ENCODE assay signal across 17 cellular contexts in genomic region chr13:52356327-52356726, GRCh38. TPM values are rescaled to one million over a fixed set of nuclear protein-coding genes. Genes with fewer than 3 reads are reported as not detected.
DNase-seq lines count a peak whose midpoint lies in the region; ATAC-seq, FAIRE-seq and TF ChIP-seq lines count a peak whose summit lies in the region.
"Had no signal": no experiment of that assay in that cellular context is flagged by ENCODE, and none has a peak within 500 bp of the region (broad histone marks: within the 10 kb centered on the region; RNA-seq: fewer than 3 reads in every experiment).

No MANE protein-coding gene starts in this region.

- DNase-seq in AG10803 (ENCODE audit: low read depth): peak; percentile 68
- peak; percentile 85 for DNase-seq in HT1080 (ENCODE audit: low read depth)
- peak; percentile 76 for DNase-seq in astrocyte (ENCODE audit: low read depth)
- peak; percentile 78 for DNase-seq in glomerular visceral epithelial cell (ENCODE audit: extremely low spot score)
- no peak for DNase-seq in left colon
- DNase-seq in osteocyte (ENCODE audit: extremely low spot score, unreplicated experiment): no peak
- DNase-seq in ecto neural progenitor cell (ENCODE audit: low spot score): no peak
- DNase-seq in activated T-cell treated with anti-CD3 and anti-CD28 coated beads for 4 hours: no peak
- DNase-seq: activated CD4-positive, alpha-beta T cell treated with anti-CD3 and anti-CD28 coated beads, Interleukin-2, amount 50 U/mL, for 4 hours; activated T-cell treated with anti-CD3 and anti-CD28 coated beads, Interleukin-2, amount 50 U/mL, for 72 hours; GOT3; NCI-H1105 treated with DMSO at 0.1 percent for 48 hours; NCI-H2227 treated with DMSO at 0.1 percent for 48 hours had no signal

- intact Hi-C loops in left colon (cut with DNase I, micrococcal nuclease): no loop called here

- no peak for ATAC-seq in left colon
- ATAC-seq: activated T-cell treated with anti-CD3 and anti-CD28 coated beads, Interleukin-2, amount 50 U/mL, for 72 hours; sciatic nerve had no signal

- peak overlapping the region; percentile 48 for H3K27ac ChIP-seq in astrocyte (ENCODE audit: low read depth, low read length)
- H3K27ac ChIP-seq: neural progenitor cell, tibial nerve had no signal

- no peaks in the 10 kb centered on the region for H3K9me3 ChIP-seq in astrocyte (ENCODE audit: insufficient read depth, low read depth, low read length)
- H3K9me3 ChIP-seq: tibial nerve had no signal

- FAIRE-seq in astrocyte (lab: Jason Lieb, UNC): no peak

- TF ChIP-seq CTCF in AG10803 (conservative IDR thresholded peaks at IDR 0.05; ENCODE audit: low read length): no peak
- no peak for TF ChIP-seq CTCF in astrocyte (IDR thresholded peaks at IDR 0.05; ENCODE audit: insufficient read depth, low read depth, low read length)
- TF ChIP-seq CTCF in osteocyte (IDR thresholded peaks at IDR 0.05): no peak

- H3K27ac Mint-ChIP-seq in astrocyte (ENCODE audit: unreplicated experiment) (peak overlapping the region; percentile 56), osteocyte (ENCODE audit: unreplicated experiment) (no peak overlapping the region)
- H3K27ac Mint-ChIP-seq: activated T-cell treated with anti-CD3 and anti-CD28 coated beads, Interleukin-2, amount 50 U/mL, for 72 hours; dendritic cell treated with granulocyte-macrophage colony-stimulating factor and Interleukin-4, amounts not matched to agents 40 ng/mL and 50 ng/mL, for 4 days; neural progenitor cell had no signal

- no peak overlapping the region for H3K9ac ChIP-seq in astrocyte (ENCODE audit: low read length)
- H3K9ac ChIP-seq: neural progenitor cell had no signal

- H3K4me3 ChIP-seq in AG10803 (ENCODE audit: low read length): no peak overlapping the region
- H3K4me3 ChIP-seq in astrocyte (ENCODE audit: insufficient read depth, low read depth, low read length): no peak overlapping the region
- H3K4me3 ChIP-seq: neural progenitor cell, tibial nerve had no signal

- H2AFZ ChIP-seq in astrocyte (ENCODE audit: low read depth, low read length): no peak overlapping the region
- H2AFZ ChIP-seq: neural progenitor cell had no signal

- peak overlapping the region; percentile 61 for H3K4me2 ChIP-seq in astrocyte (ENCODE audit: low read length)
- H3K4me2 ChIP-seq: neural progenitor cell had no signal

- H3K4me1 Mint-ChIP-seq in astrocyte (ENCODE audit: low read depth, unreplicated experiment) (peaks cover 11% of the 10 kb centered on the region), osteocyte (ENCODE audit: unreplicated experiment) (peaks cover 26% of the 10 kb centered on the region)
- H3K4me1 Mint-ChIP-seq: neural progenitor cell had no signal

- H3K36me3 Mint-ChIP-seq in astrocyte (ENCODE audit: low read depth, unreplicated experiment): no peaks in the 10 kb centered on the region
- no peaks in the 10 kb centered on the region for H3K36me3 Mint-ChIP-seq in osteocyte (ENCODE audit: unreplicated experiment)
- H3K36me3 Mint-ChIP-seq: neural progenitor cell had no signal

- H3K9me3 Mint-ChIP-seq in astrocyte (ENCODE audit: unreplicated experiment): no peaks in the 10 kb centered on the region
- no peaks in the 10 kb centered on the region for H3K9me3 Mint-ChIP-seq in osteocyte (ENCODE audit: unreplicated experiment)

- H3K79me2 ChIP-seq in astrocyte (ENCODE audit: insufficient read depth, low read length): no peaks in the 10 kb centered on the region

- H3K27me3 Mint-ChIP-seq in astrocyte (ENCODE audit: low read depth, unreplicated experiment) (no peaks in the 10 kb centered on the region), osteocyte (ENCODE audit: unreplicated experiment) (peaks cover 2% of the 10 kb centered on the region)
- H3K27me3 Mint-ChIP-seq: dendritic cell treated with granulocyte-macrophage colony-stimulating factor and Interleukin-4, amounts not matched to agents 40 ng/mL and 50 ng/mL, for 4 days had no signal

- no peaks in the 10 kb centered on the region for H3K27me3 ChIP-seq in astrocyte (ENCODE audit: insufficient read depth, low read length)
- H3K27me3 ChIP-seq: neural progenitor cell, tibial nerve had no signal

- H3K4me1 ChIP-seq in astrocyte (ENCODE audit: insufficient read depth, low read length): peaks cover 16% of the 10 kb centered on the region
- H3K4me1 ChIP-seq: neural progenitor cell had no signal

- no peaks in the 10 kb centered on the region for H4K20me1 ChIP-seq in astrocyte (ENCODE audit: insufficient read depth, low read length)

- no peak overlapping the region for H3K4me3 Mint-ChIP-seq in astrocyte (ENCODE audit: unreplicated experiment)
- H3K4me3 Mint-ChIP-seq in osteocyte (ENCODE audit: unreplicated experiment): no peak overlapping the region
- H3K4me3 Mint-ChIP-seq: activated T-cell treated with anti-CD3 and anti-CD28 coated beads, Interleukin-2, amount 50 U/mL, for 72 hours; dendritic cell treated with granulocyte-macrophage colony-stimulating factor and Interleukin-4, amounts not matched to agents 40 ng/mL and 50 ng/mL, for 4 days; neural progenitor cell had no signal

- no peaks in the 10 kb centered on the region for H3K36me3 ChIP-seq in astrocyte (ENCODE audit: insufficient read depth, low read length)
- H3K36me3 ChIP-seq: neural progenitor cell, tibial nerve had no signal

RNA-seq across cellular contexts. Expression of gene THSD1, which starts 49.6 kb away (rescaled TPM):
- total RNA-seq in HT1080 (2014; rRNA removed; shearing (Covaris generic)): 11.9 and 13.4 TPM in 2 replicates
- polyA plus RNA-seq in HT1080 (2015; cell fraction: cytosol; rRNA removed): 10.6 and 10.8 TPM in 2 replicates
- polyA plus RNA-seq in HT1080 (2015; cell fraction: nucleus; rRNA removed): 15.5 and 16.0 TPM in 2 replicates
- 14.4 and 18.7 TPM in 2 replicates for total RNA-seq in astrocyte
- 1 to 10 TPM; 1.2 TPM for total RNA-seq in left colon
- total RNA-seq in osteocyte: 3.1 and 3.7 TPM in 2 replicates

Comparison
In these comparisons a context has a peak if more than half of its experiments do, and no peak if none do; other contexts are left out.
1. DNase-seq: peak in AG10803 (single experiment), HT1080 (single experiment), astrocyte (single experiment) and glomerular visceral epithelial cell (single experiment); none in left colon (0 of 2), osteocyte (single experiment), ecto neural progenitor cell (single experiment) and activated T-cell treated with anti-CD3 and anti-CD28 coated beads for 4 hours (single experiment).